Comparison of ENCODE assay signal across 8 cellular contexts in the genomic region with DNA sequence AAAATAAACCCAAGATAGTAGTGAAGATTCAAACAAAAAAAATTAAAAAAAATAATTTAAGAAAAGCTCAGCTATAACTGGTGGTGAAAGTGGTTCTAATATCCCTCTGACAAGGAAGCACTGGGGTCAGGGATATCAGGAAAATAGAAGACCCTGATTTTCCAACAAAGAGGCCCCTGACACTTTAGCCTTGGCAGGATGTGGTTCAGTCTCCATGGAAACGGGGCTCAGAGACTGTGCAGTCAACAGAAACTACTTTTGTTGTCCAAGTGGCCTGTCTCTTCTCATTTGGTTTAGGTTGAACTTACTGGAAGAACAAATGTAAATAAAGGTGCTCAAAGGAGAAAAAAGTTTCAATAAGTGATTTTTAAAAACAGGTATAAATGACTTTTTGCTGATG. TPM values are rescaled to one million over a fixed set of nuclear protein-coding genes. Genes with fewer than 3 reads are reported as not detected.
DNase-seq lines count a peak whose midpoint lies in the region; ATAC-seq and TF ChIP-seq lines count a peak whose summit lies in the region.

No MANE protein-coding gene starts in this region.

- H3K27me3 ChIP-seq in breast epithelium = no peaks in the 10 kb centered on the region

- BruUV-seq in MCF 10A (replicated peaks; lab: Mats Ljungman, UMichigan) = no TSS peak

- intact Hi-C loops in breast epithelium (cut with DNase I; ENCODE audit: low total_unique reads) = no loop called here
- intact Hi-C loops in MCF 10A (cut with micrococcal nuclease) = no loop called here
- intact Hi-C loops in activated B cell treated with CpG ODN at 0.5 μM for 24 hours (cut with micrococcal nuclease) = no loop called here

- H3K36me3 Mint-ChIP-seq in MCF 10A (ENCODE audit: insufficient read depth, unreplicated experiment) (peaks cover 81% of the 10 kb centered on the region), activated B cell treated with CpG ODN at 0.5 μM for 24 hours (ENCODE audit: low read depth) (peaks cover 74% of the 10 kb centered on the region)

- no peaks in the 10 kb centered on the region for H3K27me3 Mint-ChIP-seq in MCF 10A (ENCODE audit: insufficient read depth, unreplicated experiment)
- H3K27me3 Mint-ChIP-seq in activated B cell treated with CpG ODN at 0.5 μM for 24 hours = no peaks in the 10 kb centered on the region

- no peak for DNase-seq in breast epithelium (ENCODE audit: low spot score in 2 of 2)
- no peak for DNase-seq in MCF 10A (ENCODE audit: unreplicated experiment)
- no peak for DNase-seq in activated B cell treated with CpG ODN at 0.5 μM for 24 hours
- peak; percentile 57 for DNase-seq in glomerular visceral epithelial cell (ENCODE audit: extremely low spot score)
- DNase-seq in stimulated activated naive CD4-positive, alpha-beta T cell (lab: John Stamatoyannopoulos, UW) = peak in 5 of 6 experiments; percentile 11 to 60 (median 51)
- no peak for DNase-seq in DMS79 (lab: John Stamatoyannopoulos, UW)

- ATAC-seq in activated B cell treated with CpG ODN at 0.5 μM for 24 hours (ENCODE audit: low read depth) = no peak
- ATAC-seq in HG03135 (IDR thresholded peaks at IDR 0.05; ENCODE audit: unreplicated experiment) = no peak
- no peak for ATAC-seq in GM21381 (IDR thresholded peaks at IDR 0.05; ENCODE audit: unreplicated experiment)

- no peaks in the 10 kb centered on the region for H3K4me1 ChIP-seq in breast epithelium

- H3K27ac Mint-ChIP-seq in MCF 10A (ENCODE audit: low read depth, unreplicated experiment) (no peak overlapping the region), activated B cell treated with CpG ODN at 0.5 μM for 24 hours (peak overlapping the region; percentile 76)

- TF ChIP-seq CTCF in breast epithelium (IDR thresholded peaks at IDR 0.05) (no peak), MCF 10A (IDR thresholded peaks at IDR 0.05; ENCODE audit: unreplicated experiment) (no peak), activated B cell treated with CpG ODN at 0.5 μM for 24 hours (IDR thresholded peaks at IDR 0.05) (no peak)

- H3K4me1 Mint-ChIP-seq in MCF 10A (ENCODE audit: insufficient read depth, unreplicated experiment) (no peaks in the 10 kb centered on the region), activated B cell treated with CpG ODN at 0.5 μM for 24 hours (peaks cover 17% of the 10 kb centered on the region)

- H3K4me3 Mint-ChIP-seq in MCF 10A (ENCODE audit: unreplicated experiment) (no peak overlapping the region), activated B cell treated with CpG ODN at 0.5 μM for 24 hours (no peak overlapping the region)

- peaks cover 4% of the 10 kb centered on the region for H3K36me3 ChIP-seq in breast epithelium

- H3K9me3 Mint-ChIP-seq in MCF 10A (ENCODE audit: unreplicated experiment) (no peaks in the 10 kb centered on the region), activated B cell treated with CpG ODN at 0.5 μM for 24 hours (no peaks in the 10 kb centered on the region)

- H3K9me3 ChIP-seq in breast epithelium = no peaks in the 10 kb centered on the region

- no peak for TF ChIP-seq POLR2A in breast epithelium (IDR thresholded peaks at IDR 0.05)

- CTCF ChIA-PET in MCF 10A (lab: Yijun Ruan, JAX) (no interaction called here), activated B cell treated with CpG ODN at 0.5 μM for 24 hours (lab: Charles Lee) (no interaction called here)

- POLR2A ChIA-PET in MCF 10A (lab: Yijun Ruan, JAX) = no interaction called here
- POLR2A ChIA-PET in activated B cell treated with CpG ODN at 0.5 μM for 24 hours (lab: Charles Lee) = no interaction called here

- H3K4me3 ChIP-seq in breast epithelium = no peak overlapping the region

- H3K27ac ChIP-seq in breast epithelium = peak overlapping the region; percentile 22 to 35

RNA-seq across cellular contexts. Expression of gene INTS14, which starts 27.2 kb away (rescaled TPM):
- total RNA-seq in breast epithelium (10 to 100 TPM; 34.6 to 54.3 (median 37.7) TPM), MCF 10A (2022) (43.9 and 47.0 TPM in 2 replicates), activated B cell treated with CpG ODN at 0.5 μM for 24 hours (37.6 and 41.2 TPM in 2 replicates)

RNA-seq across cellular contexts. Expression of gene SLC24A1, which starts 38.0 kb away (rescaled TPM):
- total RNA-seq in breast epithelium (10 to 100 TPM in 2 of 3 donors, 1 to 10 TPM in 1; 9.5 to 12.3 (median 10.7) TPM), MCF 10A (2022) (8.2 TPM in 2 replicates), activated B cell treated with CpG ODN at 0.5 μM for 24 hours (3.6 and 4.6 TPM in 2 replicates)

RNA-seq across cellular contexts. Expression of gene HACD3, which starts 53.4 kb away (rescaled TPM):
- total RNA-seq in breast epithelium (100 to 1,000 TPM in 1 of 3 donors, 10 to 100 TPM in 2; 23.2 to 103 (median 78.3) TPM), MCF 10A (2022) (26.8 and 31.4 TPM in 2 replicates), activated B cell treated with CpG ODN at 0.5 μM for 24 hours (11.5 and 12.1 TPM in 2 replicates)

Comparison
In these comparisons a context has a peak if more than half of its experiments do, and no peak if none do; other contexts are left out.
1. DNase-seq: peak in glomerular visceral epithelial cell (single experiment) and stimulated activated naive CD4-positive, alpha-beta T cell (5 of 6); none in breast epithelium (0 of 2), MCF 10A (single experiment), activated B cell treated with CpG ODN at 0.5 μM for 24 hours (single experiment) and DMS79 (single experiment).